8 cellular contexts compared by ENCODE assay signal in genomic region chr6:118651282-118652050, GRCh38. TPM values are rescaled to one million over a fixed set of nuclear protein-coding genes. Genes with fewer than 3 reads are reported as not detected.
DNase-seq lines count a peak whose midpoint lies in the region; ATAC-seq and TF ChIP-seq lines count a peak whose summit lies in the region.

TSS of gene CEP85L (minus strand) at chr6:118651591. CDS start at chr6:118651269, 322 bp downstream.

- peak; percentile 95 for ATAC-seq in GM21717 (IDR thresholded peaks at IDR 0.05; ENCODE audit: unreplicated experiment)
- peak; percentile 92 for ATAC-seq in PC-3

- H4K20me1 ChIP-seq in PC-3 (ENCODE audit: low read length), result 0 out of 2 replicates have a peak, but pooled peaks cover 3% of the 10 kb centered on the region

- POLR2A ChIA-PET in PC-3 (lab: Charles Lee; ENCODE audit: unreplicated experiment), result interaction anchor here (0.6 to 0.7 kb wide), 3 partner anchors 16 to 317 kb away, joined by 5 to 12 read pairs (median 6); no protein-coding TSS in a partner anchor

- CTCF ChIA-PET in PC-3 (lab: Charles Lee), result interaction anchor here (0.6 kb wide), 2 partner anchors 46 to 58 kb away, joined by 6 to 10 read pairs; no protein-coding TSS in a partner anchor

- peak within 1 kb of the TSS; percentile 72 for H3K4me3 ChIP-seq in Jurkat, Clone E6-1 (ENCODE audit: low read length)
- H3K4me3 ChIP-seq in PC-3 (ENCODE audit: low read length), result peak within 1 kb of the TSS; percentile 78
- H3K4me3 ChIP-seq in mucosa of rectum (ENCODE audit: low read length in 2 of 2), result peak within 1 kb of the TSS; percentile 78 to 84

- peak within 1 kb of the TSS; percentile 94 for H3K4me2 ChIP-seq in PC-3 (ENCODE audit: low read length)

- H3K9me3 ChIP-seq in PC-3 (ENCODE audit: low read length) (no peaks in the 10 kb centered on the region), mucosa of rectum (ENCODE audit: control insufficient read depth in 2 of 2, low read length in 2 of 2) (no peaks in the 10 kb centered on the region)

- intact Hi-C loops in PC-3 (cut with micrococcal nuclease), result loop anchor here (1.0 to 5.0 kb wide), 2 partner anchors 58 to 126 kb away; no protein-coding TSS in a partner anchor

- H2AFZ ChIP-seq in PC-3 (ENCODE audit: low read length), result peak within 1 kb of the TSS; percentile 97

- H3K9ac ChIP-seq in PC-3 (ENCODE audit: low read length) (peak within 1 kb of the TSS; percentile 79), mucosa of rectum (ENCODE audit: low read depth in 1 of 2, low read length in 2 of 2) (peak within 1 kb of the TSS; percentile 73 to 79)

- no peak for TF ChIP-seq CTCF in PC-3 (conservative IDR thresholded peaks at IDR 0.05; ENCODE audit: low read depth, low read length)

- TF ChIP-seq POLR2A in erythroblast (IDR thresholded peaks at IDR 0.05; ENCODE audit: low read length), result peak; percentile 50

- no TSS peak for BruUV-seq in PC-3 (replicated peaks; lab: Mats Ljungman, UMichigan)

- no peaks in the 10 kb centered on the region for H3F3A ChIP-seq in PC-3 (ENCODE audit: low read length, unreplicated experiment)

- DNase-seq in DMS153 treated with DMSO at 0.1 percent for 48 hours (lab: John Stamatoyannopoulos, UW; ENCODE audit: unreplicated experiment) (peak; percentile 79), PC-3 (peak; percentile 82), activated T-cell treated with anti-CD3 and anti-CD28 coated beads for 48 hours (ENCODE audit: low read depth) (peak; percentile 89), erythroblast (lab: John Stamatoyannopoulos, UW) (peak; percentile 90 to 95)
- peak; percentile 87 for DNase-seq in Jurkat, Clone E6-1 (ENCODE audit: low read depth, low spot score)
- peak; percentile 91 for DNase-seq in stimulated activated CD8-positive, alpha-beta memory T cell treated with anti-CD3 and anti-CD28 coated beads, Interleukin-4, amount 100 ng/mL, for 48 hours

- H3K27me3 ChIP-seq in PC-3 (ENCODE audit: low read length) (no peaks in the 10 kb centered on the region), mucosa of rectum (ENCODE audit: control insufficient read depth in 2 of 2, insufficient read depth in 2 of 2, low read length in 2 of 2) (peaks cover 6 to 8% of the 10 kb centered on the region in 2 donors)

- peaks cover 43% of the 10 kb centered on the region for H3K79me2 ChIP-seq in PC-3 (ENCODE audit: low read length)

- H3K9me2 ChIP-seq in PC-3 (replicated peaks; ENCODE audit: low read length), result no peaks in the 10 kb centered on the region

- no peaks in the 10 kb centered on the region for H3K36me3 ChIP-seq in PC-3 (ENCODE audit: low read depth, low read length)
- H3K36me3 ChIP-seq in mucosa of rectum (ENCODE audit: control insufficient read depth in 2 of 2, insufficient read depth in 2 of 2, low read length in 2 of 2), result no peaks in the 10 kb centered on the region

- H3K27ac ChIP-seq in PC-3 (ENCODE audit: low read length), result peak within 1 kb of the TSS; percentile 48; the same call in 1 of the 2 replicates
- H3K27ac ChIP-seq in mucosa of rectum (ENCODE audit: low read depth in 2 of 2, low read length in 2 of 2), result peak within 1 kb of the TSS; percentile 87 to 92

- H3K4me1 ChIP-seq in PC-3 (ENCODE audit: insufficient read depth, low read length) (peaks cover 8% of the 10 kb centered on the region; the same call in 1 of the 2 replicates), mucosa of rectum (ENCODE audit: control insufficient read depth in 2 of 2, insufficient read depth in 2 of 2, low read length in 2 of 2) (peaks cover 7% of the 10 kb centered on the region in 2 donors)

RNA-seq across cellular contexts. Expression of gene CEP85L, which starts in this region (rescaled TPM):
- polyA plus RNA-seq in Jurkat, Clone E6-1 (2012; ENCODE audit: insufficient read depth, insufficient read length), result 9.1 TPM
- 3.9 and 7.8 TPM in 2 replicates for total RNA-seq in PC-3 (2014; rRNA removed)

Comparison
In these comparisons a context has a peak if more than half of its experiments do, and no peak if none do; other contexts are left out.
1. Peak in every context shown above with its lines: DNase-seq, ATAC-seq, H3K4me3 ChIP-seq and H3K27ac ChIP-seq.